ENCODE assay signal across 8 cellular contexts in the genomic region with DNA sequence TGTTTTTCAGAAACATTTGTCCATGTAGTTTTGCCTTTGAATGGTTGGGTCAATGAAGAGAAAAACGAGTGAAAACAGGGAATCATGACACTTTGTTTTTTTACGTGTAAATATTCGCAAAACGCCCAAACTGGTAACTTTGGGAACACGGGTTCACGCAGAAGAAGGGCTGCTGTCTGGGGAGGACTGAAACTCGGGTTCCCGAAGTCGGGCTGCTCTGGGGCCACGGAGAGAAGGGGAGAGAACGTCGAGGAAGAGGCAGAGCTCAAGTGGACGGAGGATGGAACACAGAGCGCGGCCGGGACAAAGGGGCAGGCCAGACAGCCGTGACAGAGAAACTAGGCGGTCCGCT. TPM values are rescaled to one million over a fixed set of nuclear protein-coding genes. Genes with fewer than 3 reads are reported as not detected.
DNase-seq lines count a peak whose midpoint lies in the region; ATAC-seq, FAIRE-seq and TF ChIP-seq lines count a peak whose summit lies in the region.

No MANE protein-coding gene starts in this region.

- no TSS peak for BruUV-seq in Calu3 (replicated peaks; lab: Mats Ljungman, UMichigan)

- H4K20me1 ChIP-seq in astrocyte (ENCODE audit: insufficient read depth, low read length) = no peaks in the 10 kb centered on the region

- peak overlapping the region; percentile 98 for H3K4me3 Mint-ChIP-seq in Calu3 (ENCODE audit: low read depth, unreplicated experiment)
- H3K4me3 Mint-ChIP-seq in IgD-negative memory B cell = peak overlapping the region; percentile 88 to 99 (median 96)
- peak overlapping the region; percentile 86 for H3K4me3 Mint-ChIP-seq in astrocyte (ENCODE audit: unreplicated experiment)

- CTCF ChIA-PET in Calu3 (lab: Charles Lee) = interaction anchor here (0.8 to 1.4 kb wide), 3 partner anchors 8 to 638 kb away, joined by 3 to 4 read pairs (median 3); no protein-coding TSS in a partner anchor

- no peaks in the 10 kb centered on the region for H3K79me2 ChIP-seq in astrocyte (ENCODE audit: insufficient read depth, low read length)

- H3K4me1 ChIP-seq in astrocyte (ENCODE audit: insufficient read depth, low read length) = peaks cover 13% of the 10 kb centered on the region
- H3K4me1 ChIP-seq in stomach = peaks cover 0 to 17% (median 9%) of the 10 kb centered on the region in 4 donors

- no peak for DNase-seq in Calu3
- no peak for DNase-seq in astrocyte (ENCODE audit: low read depth)
- no peak for DNase-seq in kidney epithelial cell (ENCODE audit: low read depth)
- no peak for DNase-seq in stomach
- no peak for DNase-seq in NCI-H446 (lab: John Stamatoyannopoulos, UW)
- no peak for DNase-seq in NCI-H146 (lab: John Stamatoyannopoulos, UW)

- H3K36me3 ChIP-seq in astrocyte (ENCODE audit: insufficient read depth, low read length) (no peaks in the 10 kb centered on the region), kidney epithelial cell (ENCODE audit: control insufficient read depth, insufficient read depth, low read length) (no peaks in the 10 kb centered on the region), stomach (no peaks in the 10 kb centered on the region)

- H3K4me3 ChIP-seq in astrocyte (ENCODE audit: insufficient read depth, low read depth, low read length) (peak overlapping the region; percentile 74), kidney epithelial cell (ENCODE audit: low read depth, low read length) (peak overlapping the region; percentile 72), stomach (peak overlapping the region; percentile 51 to 72 (median 61))

- peak overlapping the region; percentile 91 for H3K27ac ChIP-seq in astrocyte (ENCODE audit: low read depth, low read length)
- H3K27ac ChIP-seq in stomach = peak overlapping the region; percentile 90 to 97 (median 93)

- H3K9ac ChIP-seq in astrocyte (ENCODE audit: low read length) = peak overlapping the region; percentile 88

- peaks cover 26% of the 10 kb centered on the region for H3K36me3 Mint-ChIP-seq in Calu3 (ENCODE audit: insufficient read depth, unreplicated experiment)
- no peaks in the 10 kb centered on the region for H3K36me3 Mint-ChIP-seq in IgD-negative memory B cell
- H3K36me3 Mint-ChIP-seq in astrocyte (ENCODE audit: low read depth, unreplicated experiment) = no peaks in the 10 kb centered on the region

- WGBS in stomach, 5 donors = 0 to 3% (median 2%) methylated on average over 18 to 19 of the region's 19 CpGs

- no peak for FAIRE-seq in astrocyte (lab: Jason Lieb, UNC)

- intact Hi-C loops in Calu3 (cut with micrococcal nuclease; ENCODE audit: unreplicated experiment) = no loop called here
- intact Hi-C loops in stomach (cut with DNase I; ENCODE audit: low total_unique reads) = loop anchor here (10.0 kb wide), 2 partner anchors 46 to 306 kb away; a partner anchor contains a TSS

- no peaks in the 10 kb centered on the region for H3K9me3 ChIP-seq in astrocyte (ENCODE audit: insufficient read depth, low read depth, low read length)
- H3K9me3 ChIP-seq in stomach = no peaks in the 10 kb centered on the region

- H3K27ac Mint-ChIP-seq in Calu3 (ENCODE audit: unreplicated experiment) (peak overlapping the region; percentile 97), IgD-negative memory B cell (peak overlapping the region; percentile 76 to 88 (median 84)), astrocyte (ENCODE audit: unreplicated experiment) (peak overlapping the region; percentile 93)

- H3K27me3 Mint-ChIP-seq in Calu3 (ENCODE audit: unreplicated experiment) (no peaks in the 10 kb centered on the region), IgD-negative memory B cell (peaks cover 3% of the 10 kb centered on the region), astrocyte (ENCODE audit: low read depth, unreplicated experiment) (peaks cover under 1% of the 10 kb centered on the region)

- H3K27me3 ChIP-seq in astrocyte (ENCODE audit: insufficient read depth, low read length) = no peaks in the 10 kb centered on the region
- H3K27me3 ChIP-seq in kidney epithelial cell (ENCODE audit: control insufficient read depth, insufficient read depth, low read length) = no peaks in the 10 kb centered on the region
- no peaks in the 10 kb centered on the region for H3K27me3 ChIP-seq in stomach

- H2AFZ ChIP-seq in astrocyte (ENCODE audit: low read depth, low read length) = peak overlapping the region; percentile 95

- TF ChIP-seq POLR2A in stomach (IDR thresholded peaks at IDR 0.05) = no peak

- ATAC-seq in GM19467 (IDR thresholded peaks at IDR 0.05; ENCODE audit: unreplicated experiment) = peak; percentile 39

- H3K4me1 Mint-ChIP-seq in Calu3 (ENCODE audit: low read depth, unreplicated experiment) = peaks cover 10% of the 10 kb centered on the region
- peaks cover 14 to 19% (median 17%) of the 10 kb centered on the region in 3 donors for H3K4me1 Mint-ChIP-seq in IgD-negative memory B cell
- peaks cover 8% of the 10 kb centered on the region for H3K4me1 Mint-ChIP-seq in astrocyte (ENCODE audit: low read depth, unreplicated experiment)

- H3K9me3 Mint-ChIP-seq in Calu3 (ENCODE audit: low read depth, unreplicated experiment) (no peaks in the 10 kb centered on the region), IgD-negative memory B cell (peaks cover 0 to 5% (median 3%) of the 10 kb centered on the region in 3 donors), astrocyte (ENCODE audit: unreplicated experiment) (no peaks in the 10 kb centered on the region)

- H3K4me2 ChIP-seq in astrocyte (ENCODE audit: low read length) = peak overlapping the region; percentile 91

- TF ChIP-seq CTCF in Calu3 (IDR thresholded peaks at IDR 0.05; ENCODE audit: unreplicated experiment) = no peak
- no peak for TF ChIP-seq CTCF in astrocyte (IDR thresholded peaks at IDR 0.05; ENCODE audit: insufficient read depth, low read depth, low read length)
- TF ChIP-seq CTCF in kidney epithelial cell (IDR thresholded peaks at IDR 0.05; ENCODE audit: insufficient read depth, low read length, poor library complexity, severe bottlenecking) = no peak
- no peak for TF ChIP-seq CTCF in stomach (IDR thresholded peaks at IDR 0.05)

- no peak for TF ChIP-seq EP300 in stomach (IDR thresholded peaks at IDR 0.05)

RNA-seq across cellular contexts. Expression of a gene that starts 0.5 kb away (rescaled TPM):
- 11.1 and 11.9 TPM in 2 replicates for total RNA-seq in Calu3 (2022)
- polyA plus RNA-seq in IgD-negative memory B cell = 7.3 TPM
- total RNA-seq in astrocyte = 9.7 and 12.2 TPM in 2 replicates
- 23.8 and 25.3 TPM in 2 replicates for total RNA-seq in kidney epithelial cell
- 10 to 100 TPM in 1 of 5 donors, 1 to 10 TPM in 3, not detected in 1; 1.0 to 46.7 (median 9.4) TPM for total RNA-seq in stomach
- polyA plus RNA-seq in stomach = 10 to 100 TPM in 2 of 3 donors, 1 to 10 TPM in 1; 8.2 to 11.1 (median 10.5) TPM

RNA-seq across cellular contexts. Expression of a gene that starts 43.0 kb away (rescaled TPM):
- total RNA-seq in Calu3 (2022) (24.1 and 26.3 TPM in 2 replicates), astrocyte (29.7 and 30.0 TPM in 2 replicates), kidney epithelial cell (13.5 and 18.1 TPM in 2 replicates), stomach (10 to 100 TPM in 4 of 5 donors, 1 to 10 TPM in 1; 6.8 to 30.8 (median 16.8) TPM)
- polyA plus RNA-seq in IgD-negative memory B cell (7.4 TPM), stomach (1 to 10 TPM; 3.9 to 6.0 (median 4.4) TPM)
